Comparison of ENCODE assay signal across 8 cellular contexts in the genomic region with DNA sequence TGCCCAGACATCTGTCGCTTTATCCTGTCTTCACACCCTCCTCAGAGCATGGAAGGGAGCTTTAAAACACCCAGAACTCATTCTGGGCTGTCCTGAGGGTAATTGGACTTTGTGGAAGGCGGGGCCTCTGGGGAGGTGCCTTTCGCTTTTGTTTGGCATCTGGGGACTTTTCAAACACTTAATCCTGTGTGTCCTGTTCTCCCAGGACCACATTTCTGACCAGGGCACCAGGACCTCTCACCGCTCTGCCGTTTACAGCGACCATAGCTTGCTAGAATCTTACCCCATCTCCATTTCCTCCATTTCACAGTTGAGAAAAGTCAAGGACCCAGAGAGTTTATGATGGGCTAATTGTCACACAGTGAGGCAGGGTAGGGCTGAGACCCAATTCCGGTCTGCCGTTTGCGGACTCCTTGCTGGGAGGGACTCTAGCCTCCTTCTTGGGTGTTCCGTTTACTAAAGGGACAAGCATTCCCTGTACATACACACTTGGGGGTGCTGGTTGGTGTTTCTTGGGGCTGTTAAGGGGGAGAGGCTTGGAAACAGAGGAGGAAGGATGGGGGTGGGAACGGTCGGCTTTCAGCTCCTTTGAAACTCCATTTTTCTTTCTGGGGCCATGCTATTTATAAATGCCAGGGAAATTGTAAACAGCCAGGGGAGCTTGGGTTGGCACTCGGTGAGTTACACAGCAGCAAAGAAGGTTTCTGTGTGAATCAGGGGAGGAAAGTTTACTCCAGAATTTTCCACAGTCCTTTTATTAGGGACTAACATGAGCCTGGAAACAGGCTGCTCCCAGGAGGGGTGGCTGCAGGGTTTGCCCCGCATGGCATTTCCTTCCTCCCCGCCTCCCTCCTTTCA. TPM values are rescaled to one million over a fixed set of nuclear protein-coding genes. Genes with fewer than 3 reads are reported as not detected.
A peak's percentile ranks its signal among the peaks of the same experiment; 100 is the strongest.
DNase-seq lines count a peak whose midpoint lies in the region; ATAC-seq, FAIRE-seq and TF ChIP-seq lines count a peak whose summit lies in the region.

No MANE protein-coding gene starts in this region.

- H3K27ac ChIP-seq in adrenal gland (peak overlapping the region in 4 of 5 donors; percentile 44 to 89 (median 58)), small intestine (ENCODE audit: low read depth in 1 of 2, low read length in 1 of 2) (peak overlapping the region in 1 of 2 donors; percentile 76)

- H3K9me3 ChIP-seq in adrenal gland (replicated peaks in 1 of 3), result no peaks in the 10 kb centered on the region
- H3K9me3 ChIP-seq in iPS-15b (ENCODE audit: control insufficient read depth, insufficient read depth, low read length), result no peaks in the 10 kb centered on the region
- no peaks in the 10 kb centered on the region for H3K9me3 ChIP-seq in small intestine (ENCODE audit: control insufficient read depth, low read depth)

- TF ChIP-seq CTCF in adrenal gland (IDR thresholded peaks at IDR 0.05), result no peak

- ATAC-seq in Right ventricle myocardium inferior (peak; percentile 3), HG03442 (IDR thresholded peaks at IDR 0.05; ENCODE audit: unreplicated experiment) (no peak)

- FAIRE-seq in small intestine (lab: Jason Lieb, UNC), result no peak

- no peak for TF ChIP-seq POLR2A in adrenal gland (IDR thresholded peaks at IDR 0.05)

- peak overlapping the region in 2 of 4 donors; percentile 76 to 93 for H3K4me3 ChIP-seq in adrenal gland
- peak overlapping the region; percentile 66 for H3K4me3 ChIP-seq in iPS-15b (ENCODE audit: low read depth, low read length)
- peak overlapping the region; percentile 48 to 61 for H3K4me3 ChIP-seq in small intestine (ENCODE audit: low read depth in 1 of 2, low read length in 2 of 2)

- H3K9ac ChIP-seq in iPS-15b (ENCODE audit: low read depth, low read length), result peak overlapping the region; percentile 19

- DNase-seq in Right ventricle myocardium inferior (ENCODE audit: missing footprints), result no peak
- DNase-seq in cardiac septum (ENCODE audit: low spot score), result no peak
- no peak for DNase-seq in adrenal gland
- peak; percentile 71 for DNase-seq in small intestine
- DNase-seq in NCI-H345 treated with DMSO at 0.1 percent for 48 hours (lab: John Stamatoyannopoulos, UW; ENCODE audit: unreplicated experiment), result no peak
- DNase-seq in activated CD4-positive, alpha-beta T cell treated with anti-CD3 and anti-CD28 coated beads for 48 hours, result no peak

- intact Hi-C loops in Right ventricle myocardium inferior (cut with DNase I) (loop anchor here (5.0 kb wide), 1 partner anchor 48 kb away; no protein-coding TSS in a partner anchor), cardiac septum (cut with DNase I) (no loop called here), adrenal gland (cut with DNase I) (no loop called here)

- 44 to 48% (median 46%) methylated on average over 15 of the region's 15 CpGs for WGBS in adrenal gland, 4 donors
- WGBS in small intestine, 3 donors, result 19 to 32% (median 30%) methylated on average over 15 of the region's 15 CpGs

- H3K36me3 ChIP-seq in adrenal gland (replicated peaks in 1 of 2) (no peaks in the 10 kb centered on the region), iPS-15b (ENCODE audit: control insufficient read depth, insufficient read depth, low read length) (no peaks in the 10 kb centered on the region), small intestine (ENCODE audit: control insufficient read depth in 2 of 2, insufficient read depth in 2 of 2, low read length in 2 of 2) (no peaks in the 10 kb centered on the region)

- no peaks in the 10 kb centered on the region for H3K27me3 ChIP-seq in adrenal gland
- H3K27me3 ChIP-seq in iPS-15b (ENCODE audit: control insufficient read depth, insufficient read depth, low read length), result peaks cover 62% of the 10 kb centered on the region
- H3K27me3 ChIP-seq in small intestine (ENCODE audit: control insufficient read depth in 2 of 2, insufficient read depth in 2 of 2, low read length in 2 of 2), result no peaks in the 10 kb centered on the region

- H3K4me1 ChIP-seq in adrenal gland (replicated peaks in 1 of 2), result peaks cover 15 to 33% of the 10 kb centered on the region in 2 donors
- H3K4me1 ChIP-seq in iPS-15b (ENCODE audit: control insufficient read depth, insufficient read depth, low read length), result peaks cover 23% of the 10 kb centered on the region
- peaks cover 0 to 5% of the 10 kb centered on the region in 2 donors for H3K4me1 ChIP-seq in small intestine (ENCODE audit: control insufficient read depth in 2 of 2, insufficient read depth in 1 of 2, low read depth in 1 of 2, low read length in 1 of 2)

RNA-seq across cellular contexts. Expression of a gene that starts 1.3 kb away (rescaled TPM):
- total RNA-seq in Right ventricle myocardium inferior (966 TPM), cardiac septum (855 TPM), adrenal gland (100 to 1,000 TPM; 152 to 735 (median 374) TPM)
- polyA plus RNA-seq in adrenal gland (100 to 1,000 TPM in 2 of 3 donors, 10 to 100 TPM in 1; 78.5 to 432 (median 180) TPM), small intestine (100 to 1,000 TPM; 196 to 380 (median 205) TPM)
